8 cellular contexts compared by ENCODE assay signal in genomic region chr7:152462995-152463713, GRCh38. TPM values are rescaled to one million over a fixed set of nuclear protein-coding genes. Genes with fewer than 3 reads are reported as not detected.
DNase-seq lines count a peak whose midpoint lies in the region; ATAC-seq and TF ChIP-seq lines count a peak whose summit lies in the region.

No MANE protein-coding gene starts in this region.

- peak overlapping the region; percentile 92 for H3K27ac ChIP-seq in CD8-positive, alpha-beta memory T cell (ENCODE audit: low read depth, low read length)
- H3K27ac ChIP-seq in thyroid gland: peak overlapping the region; percentile 58 to 95 (median 93)

- intact Hi-C loops in thyroid gland (cut with DNase I): loop anchor here (10.0 kb wide), 1 partner anchor 118 kb away; no protein-coding TSS in a partner anchor

- H3K4me3 ChIP-seq in CD8-positive, alpha-beta memory T cell (ENCODE audit: low read length): peak overlapping the region; percentile 69
- H3K4me3 ChIP-seq in NT2/D1 (ENCODE audit: insufficient read length, low read depth) (peak overlapping the region; percentile 56), thyroid gland (replicated peaks in 1 of 3) (peak overlapping the region in 2 of 3 donors; percentile 13 to 67)

- no peaks in the 10 kb centered on the region for H3K27me3 Mint-ChIP-seq in CD8-positive, alpha-beta memory T cell

- no peaks in the 10 kb centered on the region for H3K9me3 Mint-ChIP-seq in CD8-positive, alpha-beta memory T cell

- TF ChIP-seq CTCF in thyroid gland (IDR thresholded peaks at IDR 0.05): no peak

- no peaks in the 10 kb centered on the region for H3K9me3 ChIP-seq in CD8-positive, alpha-beta memory T cell (ENCODE audit: low read length)
- no peaks in the 10 kb centered on the region for H3K9me3 ChIP-seq in NT2/D1 (ENCODE audit: insufficient read depth, low read length)
- H3K9me3 ChIP-seq in thyroid gland: no peaks in the 10 kb centered on the region

- peak; percentile 5 for ATAC-seq in GM19025 (IDR thresholded peaks at IDR 0.05; ENCODE audit: low read depth, unreplicated experiment)
- ATAC-seq in HG03108 (IDR thresholded peaks at IDR 0.05; ENCODE audit: unreplicated experiment): peak; percentile 10

- peak overlapping the region; percentile 88 to 99 (median 92) for H3K4me3 Mint-ChIP-seq in CD8-positive, alpha-beta memory T cell

- H3K36me3 ChIP-seq in CD8-positive, alpha-beta memory T cell (ENCODE audit: insufficient read depth, low read length): no peaks in the 10 kb centered on the region
- H3K36me3 ChIP-seq in NT2/D1 (ENCODE audit: insufficient read depth, insufficient read length, low read length) (no peaks in the 10 kb centered on the region), thyroid gland (no peaks in the 10 kb centered on the region)

- no peaks in the 10 kb centered on the region for H3K27me3 ChIP-seq in CD8-positive, alpha-beta memory T cell (ENCODE audit: insufficient read depth, low read length, poor library complexity, severe bottlenecking)
- H3K27me3 ChIP-seq in NT2/D1 (ENCODE audit: insufficient read depth, insufficient read length) (no peaks in the 10 kb centered on the region), thyroid gland (no peaks in the 10 kb centered on the region)

- CTCF ChIA-PET in CD8-positive, alpha-beta memory T cell (lab: Charles Lee): interaction anchor here (1.0 to 1.7 kb wide), 2 partner anchors 18 to 28 kb away, joined by 3 to 7 read pairs; no protein-coding TSS in a partner anchor

- peaks cover 10% of the 10 kb centered on the region for H3K4me1 ChIP-seq in CD8-positive, alpha-beta memory T cell (ENCODE audit: insufficient read depth, low read length)
- H3K4me1 ChIP-seq in NT2/D1 (ENCODE audit: insufficient read depth, insufficient read length) (peaks cover 7% of the 10 kb centered on the region), thyroid gland (peaks cover 14 to 28% of the 10 kb centered on the region in 2 donors)

- TF ChIP-seq POLR2A in thyroid gland (IDR thresholded peaks at IDR 0.05): peak in 1 of 2 donors; percentile 79

- no peak for DNase-seq in CD8-positive, alpha-beta memory T cell
- DNase-seq in NT2/D1 (ENCODE audit: low read depth, low spot score): peak; percentile 38
- DNase-seq in dedifferentiated amniotic fluid mesenchymal stem cell (ENCODE audit: extremely low spot score): peak; percentile 20
- peak; percentile 52 for DNase-seq in medulla oblongata (ENCODE audit: extremely low spot score)
- peak; percentile 56 to 60 for DNase-seq in thyroid gland
- no peak for DNase-seq in NCI-H1436 treated with DMSO at 0.1 percent for 48 hours (lab: John Stamatoyannopoulos, UW)

- peaks cover 0 to 6% (median 0%) of the 10 kb centered on the region in 3 donors for H3K36me3 Mint-ChIP-seq in CD8-positive, alpha-beta memory T cell

- WGBS in thyroid gland, 2 donors: 1% methylated on average over 28 to 30 of the region's 30 CpGs

- H3K27ac Mint-ChIP-seq in CD8-positive, alpha-beta memory T cell: peak overlapping the region; percentile 68 to 98 (median 93)

- H3K9ac ChIP-seq in NT2/D1 (ENCODE audit: insufficient read length, low read depth): peak overlapping the region; percentile 76

- peaks cover 10 to 12% (median 11%) of the 10 kb centered on the region in 3 donors for H3K4me1 Mint-ChIP-seq in CD8-positive, alpha-beta memory T cell

- POLR2A ChIA-PET in CD8-positive, alpha-beta memory T cell (lab: Charles Lee): interaction anchor here (1.2 to 2.9 kb wide), 2 partner anchors 27 to 50 kb away, joined by 3 to 28 read pairs; partner anchors contain the start of gene KMT2C

RNA-seq across cellular contexts. Expression of gene KMT2C, which starts 27.4 kb away (rescaled TPM):
- total RNA-seq in CD8-positive, alpha-beta memory T cell: 10 to 100 TPM; 42.0 to 45.3 TPM
- polyA plus RNA-seq in CD8-positive, alpha-beta memory T cell: 18.7 TPM
- total RNA-seq in thyroid gland: 100 to 1,000 TPM in 2 of 4 donors, 10 to 100 TPM in 2; 77.4 to 174 (median 114) TPM

Comparison
In these comparisons a context has a peak if more than half of its experiments do, and no peak if none do; other contexts are left out.
1. DNase-seq: peak in NT2/D1 (single experiment), dedifferentiated amniotic fluid mesenchymal stem cell (single experiment), medulla oblongata (single experiment) and thyroid gland (2 of 2); none in CD8-positive, alpha-beta memory T cell (0 of 5) and NCI-H1436 treated with DMSO at 0.1 percent for 48 hours (single experiment).
2. Peak in every context shown above with its lines, with median percentiles within 50 percentile points of each other: H3K4me3 ChIP-seq.